Comparison of ENCODE assay signal across 1 cellular context in the genomic region with DNA sequence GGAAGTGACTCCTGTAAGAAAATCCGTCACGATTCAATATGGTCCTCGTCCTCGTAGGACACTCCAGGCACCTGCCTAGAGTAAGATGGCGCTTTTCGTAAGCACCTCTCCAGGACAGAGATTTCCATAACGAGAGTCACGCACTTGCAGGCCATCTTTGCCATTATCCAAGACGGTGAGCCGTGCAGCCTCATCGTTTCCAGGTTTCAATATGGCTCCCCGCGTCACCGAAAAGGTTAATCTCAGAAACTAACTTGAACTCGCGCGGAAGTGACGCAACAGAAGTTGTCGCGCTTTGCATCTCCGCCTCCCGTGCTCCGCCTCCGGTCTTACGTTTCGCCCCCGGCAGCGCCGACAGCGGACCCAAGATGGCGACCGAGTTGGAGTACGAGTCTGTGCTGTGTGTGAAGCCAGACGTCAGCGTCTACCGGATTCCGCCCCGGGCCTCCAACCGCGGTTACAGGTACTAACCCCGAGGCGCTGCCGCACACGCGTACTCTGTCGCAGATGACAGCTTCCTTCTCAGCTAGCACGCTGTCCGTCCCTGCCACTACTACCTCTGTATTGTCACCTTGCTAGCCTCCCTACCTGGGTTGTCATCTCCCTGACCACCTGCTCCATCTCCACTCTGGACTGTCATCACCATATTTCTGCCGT.
TF ChIP-seq lines count a peak whose summit lies in the region.

Gene NECAP1, plus strand, starts transcription at position 354 of the 657 bp plus-strand sequence. Its CDS starts 15 bp downstream, at position 369.

TF ChIP-seq in HepG2, 621 proteins besides CTCF, POLR2A, EP300 and RAD21 (continued from another document and continues in another):
- TF ChIP-seq ZBED4 (CRISPR knock-in tag; IDR thresholded peaks at IDR 0.05; ENCODE audit: borderline replicate concordance) (peak; percentile 18; the same call in 1 of the 2 replicates), ISL2 (CRISPR knock-in tag; IDR thresholded peaks at IDR 0.05) (no peak; the same call in 1 of the 2 replicates), NFIC (IDR thresholded peaks at IDR 0.05; ENCODE audit: low read length) (no peak), ZNF326 (CRISPR knock-in tag; IDR thresholded peaks at IDR 0.05; ENCODE audit: borderline replicate concordance) (no peak), ZNF570 (CRISPR knock-in tag; IDR thresholded peaks at IDR 0.05; ENCODE audit: borderline replicate concordance) (no peak), SPEN (CRISPR knock-in tag; IDR thresholded peaks at IDR 0.05; ENCODE audit: low read depth) (peak; percentile 81), ZNF589 (CRISPR knock-in tag; conservative IDR thresholded peaks at IDR 0.05) (no peak), ZNF205 (CRISPR knock-in tag; IDR thresholded peaks at IDR 0.05) (peak; percentile 60; the same call in 1 of the 2 replicates), GTF2F1 (IDR thresholded peaks at IDR 0.05; ENCODE audit: low read length) (no peak), KAT2B (IDR thresholded peaks at IDR 0.05; ENCODE audit: borderline replicate concordance, low read depth, low read length) (no peak), PBX3 (CRISPR knock-in tag; IDR thresholded peaks at IDR 0.05; ENCODE audit: borderline replicate concordance) (no peak), ZNF101 (CRISPR knock-in tag; IDR thresholded peaks at IDR 0.05; ENCODE audit: borderline replicate concordance, low read depth) (0 out of 2 replicates have a peak, but pooled peaks have one; percentile 62), NR0B2 (CRISPR knock-in tag; IDR thresholded peaks at IDR 0.05) (peak; percentile 77), ZNF296 (CRISPR knock-in tag; conservative IDR thresholded peaks at IDR 0.05) (no peak), PATZ1 (CRISPR knock-in tag; IDR thresholded peaks at IDR 0.05) (peak; percentile 35; the same call in 1 of the 2 replicates), CSRNP2 (CRISPR knock-in tag; conservative IDR thresholded peaks at IDR 0.05; ENCODE audit: low read depth) (no peak), NBN (conservative IDR thresholded peaks at IDR 0.05) (no peak), ZNF883 (CRISPR knock-in tag; IDR thresholded peaks at IDR 0.05; ENCODE audit: not compliant biosample characterization) (peak; percentile 60), ZNF543 (CRISPR knock-in tag; IDR thresholded peaks at IDR 0.05) (no peak), ADNP (CRISPR knock-in tag; IDR thresholded peaks at IDR 0.05) (no peak), ZC3H4 (CRISPR knock-in tag; IDR thresholded peaks at IDR 0.05; ENCODE audit: borderline replicate concordance) (no peak), ZEB1 (IDR thresholded peaks at IDR 0.05; ENCODE audit: insufficient replicate concordance, low read depth) (no peak), ZNF839 (CRISPR knock-in tag; IDR thresholded peaks at IDR 0.05; ENCODE audit: borderline replicate concordance) (no peak), ZNF496 (CRISPR knock-in tag; IDR thresholded peaks at IDR 0.05; ENCODE audit: insufficient replicate concordance) (no peak), ZNF230 (CRISPR knock-in tag; IDR thresholded peaks at IDR 0.05) (peak; percentile 82; the same call in 1 of the 2 replicates), MAF1 (CRISPR knock-in tag; IDR thresholded peaks at IDR 0.05; ENCODE audit: borderline replicate concordance) (no peak), HDAC6 (IDR thresholded peaks at IDR 0.05; ENCODE audit: low read depth, low read length) (no peak), ZSCAN5A (CRISPR knock-in tag; IDR thresholded peaks at IDR 0.05; ENCODE audit: borderline replicate concordance) (no peak; the same call in 1 of the 2 replicates), ASH2L (IDR thresholded peaks at IDR 0.05; ENCODE audit: insufficient read length, low read depth, low read length) (peak; percentile 82), ZBTB25 (CRISPR knock-in tag; IDR thresholded peaks at IDR 0.05) (peak; percentile 92), PHF20 (CRISPR knock-in tag; IDR thresholded peaks at IDR 0.05) (peak; percentile 79), THYN1 (CRISPR knock-in tag; IDR thresholded peaks at IDR 0.05; ENCODE audit: borderline replicate concordance, low read depth) (no peak)
- TF ChIP-seq, protein P1, sequence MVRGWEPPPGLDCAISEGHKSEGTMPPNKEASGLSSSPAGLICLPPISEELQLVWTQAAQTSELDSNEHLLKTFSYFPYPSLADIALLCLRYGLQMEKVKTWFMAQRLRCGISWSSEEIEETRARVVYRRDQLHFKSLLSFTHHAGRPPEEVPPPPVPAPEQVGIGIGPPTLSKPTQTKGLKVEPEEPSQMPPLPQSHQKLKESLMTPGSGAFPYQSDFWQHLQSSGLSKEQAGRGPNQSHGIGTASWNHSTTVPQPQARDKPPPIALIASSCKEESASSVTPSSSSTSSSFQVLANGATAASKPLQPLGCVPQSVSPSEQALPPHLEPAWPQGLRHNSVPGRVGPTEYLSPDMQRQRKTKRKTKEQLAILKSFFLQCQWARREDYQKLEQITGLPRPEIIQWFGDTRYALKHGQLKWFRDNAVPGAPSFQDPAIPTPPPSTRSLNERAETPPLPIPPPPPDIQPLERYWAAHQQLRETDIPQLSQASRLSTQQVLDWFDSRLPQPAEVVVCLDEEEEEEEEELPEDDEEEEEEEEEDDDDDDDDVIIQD (CRISPR knock-in tag; IDR thresholded peaks at IDR 0.05; ENCODE audit: low read depth) = peak; percentile 81
- TF ChIP-seq, protein P2, sequence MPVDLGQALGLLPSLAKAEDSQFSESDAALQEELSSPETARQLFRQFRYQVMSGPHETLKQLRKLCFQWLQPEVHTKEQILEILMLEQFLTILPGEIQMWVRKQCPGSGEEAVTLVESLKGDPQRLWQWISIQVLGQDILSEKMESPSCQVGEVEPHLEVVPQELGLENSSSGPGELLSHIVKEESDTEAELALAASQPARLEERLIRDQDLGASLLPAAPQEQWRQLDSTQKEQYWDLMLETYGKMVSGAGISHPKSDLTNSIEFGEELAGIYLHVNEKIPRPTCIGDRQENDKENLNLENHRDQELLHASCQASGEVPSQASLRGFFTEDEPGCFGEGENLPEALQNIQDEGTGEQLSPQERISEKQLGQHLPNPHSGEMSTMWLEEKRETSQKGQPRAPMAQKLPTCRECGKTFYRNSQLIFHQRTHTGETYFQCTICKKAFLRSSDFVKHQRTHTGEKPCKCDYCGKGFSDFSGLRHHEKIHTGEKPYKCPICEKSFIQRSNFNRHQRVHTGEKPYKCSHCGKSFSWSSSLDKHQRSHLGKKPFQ (CRISPR knock-in tag; IDR thresholded peaks at IDR 0.05; ENCODE audit: insufficient replicate concordance) = no peak
- TF ChIP-seq, protein P3, sequence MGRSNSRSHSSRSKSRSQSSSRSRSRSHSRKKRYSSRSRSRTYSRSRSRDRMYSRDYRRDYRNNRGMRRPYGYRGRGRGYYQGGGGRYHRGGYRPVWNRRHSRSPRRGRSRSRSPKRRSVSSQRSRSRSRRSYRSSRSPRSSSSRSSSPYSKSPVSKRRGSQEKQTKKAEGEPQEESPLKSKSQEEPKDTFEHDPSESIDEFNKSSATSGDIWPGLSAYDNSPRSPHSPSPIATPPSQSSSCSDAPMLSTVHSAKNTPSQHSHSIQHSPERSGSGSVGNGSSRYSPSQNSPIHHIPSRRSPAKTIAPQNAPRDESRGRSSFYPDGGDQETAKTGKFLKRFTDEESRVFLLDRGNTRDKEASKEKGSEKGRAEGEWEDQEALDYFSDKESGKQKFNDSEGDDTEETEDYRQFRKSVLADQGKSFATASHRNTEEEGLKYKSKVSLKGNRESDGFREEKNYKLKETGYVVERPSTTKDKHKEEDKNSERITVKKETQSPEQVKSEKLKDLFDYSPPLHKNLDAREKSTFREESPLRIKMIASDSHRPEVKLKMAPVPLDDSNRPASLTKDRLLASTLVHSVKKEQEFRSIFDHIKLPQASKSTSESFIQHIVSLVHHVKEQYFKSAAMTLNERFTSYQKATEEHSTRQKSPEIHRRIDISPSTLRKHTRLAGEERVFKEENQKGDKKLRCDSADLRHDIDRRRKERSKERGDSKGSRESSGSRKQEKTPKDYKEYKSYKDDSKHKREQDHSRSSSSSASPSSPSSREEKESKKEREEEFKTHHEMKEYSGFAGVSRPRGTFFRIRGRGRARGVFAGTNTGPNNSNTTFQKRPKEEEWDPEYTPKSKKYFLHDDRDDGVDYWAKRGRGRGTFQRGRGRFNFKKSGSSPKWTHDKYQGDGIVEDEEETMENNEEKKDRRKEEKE (IDR thresholded peaks at IDR 0.05) = no peak
